Comparison of ENCODE assay signal across 1 cellular context in the genomic region with DNA sequence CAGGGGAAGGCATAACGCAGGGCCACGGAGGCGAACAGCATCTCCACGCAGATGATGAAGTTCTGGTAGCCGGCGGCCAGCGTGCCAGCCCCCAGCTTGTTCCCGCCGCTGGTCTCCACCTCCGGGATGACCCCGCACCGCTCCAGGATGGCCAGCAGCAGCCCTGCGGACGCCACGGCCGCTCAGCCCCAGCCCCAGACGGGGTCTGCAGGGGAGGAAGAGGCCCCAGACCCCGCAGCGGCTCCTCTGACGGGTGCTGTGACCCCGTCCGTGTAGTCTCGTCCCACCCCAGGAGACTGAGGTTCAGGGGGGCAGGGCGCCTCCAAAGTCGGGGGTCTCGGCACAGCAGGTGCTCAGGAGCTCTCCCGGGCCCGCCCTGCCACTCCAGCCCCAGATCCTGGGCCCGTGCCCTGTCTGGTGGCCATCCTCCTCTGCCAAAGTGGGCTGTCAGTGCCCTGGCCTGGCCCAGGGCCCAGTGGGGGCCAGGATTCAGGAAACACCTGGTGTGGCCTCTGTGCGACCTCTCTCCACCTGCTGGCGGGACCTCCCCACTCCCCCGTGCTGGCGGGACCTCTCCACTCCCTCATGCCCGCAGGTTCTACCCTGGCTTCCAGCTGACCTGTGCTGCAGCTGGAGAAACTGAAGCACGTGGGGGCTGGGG.
TF ChIP-seq lines count a peak whose summit lies in the region.

No MANE protein-coding gene starts in this region.

TF ChIP-seq in IMR-90, 13 proteins besides CTCF, POLR2A, EP300 and RAD21 (continued from another document):
- TF ChIP-seq, protein P1, sequence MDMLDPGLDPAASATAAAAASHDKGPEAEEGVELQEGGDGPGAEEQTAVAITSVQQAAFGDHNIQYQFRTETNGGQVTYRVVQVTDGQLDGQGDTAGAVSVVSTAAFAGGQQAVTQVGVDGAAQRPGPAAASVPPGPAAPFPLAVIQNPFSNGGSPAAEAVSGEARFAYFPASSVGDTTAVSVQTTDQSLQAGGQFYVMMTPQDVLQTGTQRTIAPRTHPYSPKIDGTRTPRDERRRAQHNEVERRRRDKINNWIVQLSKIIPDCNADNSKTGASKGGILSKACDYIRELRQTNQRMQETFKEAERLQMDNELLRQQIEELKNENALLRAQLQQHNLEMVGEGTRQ (IDR thresholded peaks at IDR 0.05; ENCODE audit: low read depth, low read length), result no peak
- TF ChIP-seq CHD1 (IDR thresholded peaks at IDR 0.05; ENCODE audit: low read depth, low read length) (no peak), BHLHE40 (IDR thresholded peaks at IDR 0.05; ENCODE audit: low read depth, low read length) (no peak), SMC3 (IDR thresholded peaks at IDR 0.05; ENCODE audit: low read depth, low read length) (no peak), NFE2L2 (IDR thresholded peaks at IDR 0.05; ENCODE audit: low read depth, low read length) (no peak), CEBPB (IDR thresholded peaks at IDR 0.05; ENCODE audit: low read depth, low read length) (no peak), FOS (IDR thresholded peaks at IDR 0.05; ENCODE audit: low read depth, low read length) (no peak), MXI1 (IDR thresholded peaks at IDR 0.05; ENCODE audit: borderline replicate concordance, low read depth, low read length) (no peak), RCOR1 (IDR thresholded peaks at IDR 0.05; ENCODE audit: insufficient replicate concordance, low read length) (no peak)
